ENCODE assay signal across 8 cellular contexts in the genomic region with DNA sequence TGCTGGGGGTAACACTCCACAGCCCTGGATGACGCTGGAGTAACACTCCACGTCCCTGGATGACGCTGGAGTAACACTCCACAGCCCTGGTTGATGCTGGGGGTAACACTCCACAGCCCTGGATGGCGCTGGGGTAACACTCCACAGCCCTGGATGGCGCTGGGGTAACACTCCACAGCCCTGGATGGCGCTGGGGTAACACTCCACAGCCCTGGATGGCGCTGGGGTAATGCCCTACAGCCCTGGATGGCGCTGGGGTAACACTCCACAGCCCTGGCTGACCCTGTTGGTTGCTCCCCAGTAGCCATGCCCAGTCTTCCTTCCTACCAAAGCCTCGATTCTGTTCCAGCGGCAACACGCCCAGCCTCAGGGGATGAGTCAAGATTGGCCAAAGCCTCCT. TPM values are rescaled to one million over a fixed set of nuclear protein-coding genes. Genes with fewer than 3 reads are reported as not detected.
DNase-seq lines count a peak whose midpoint lies in the region; ATAC-seq and TF ChIP-seq lines count a peak whose summit lies in the region.
"Not testable (repeated sequence)": the region's sequence is repeated elsewhere in the genome, so short reads cannot be mapped to it uniquely, and the experiment has no call there.

No MANE protein-coding gene starts in this region.

- not testable (repeated sequence) for H3K27ac ChIP-seq in RWPE2 (ENCODE audit: poor library complexity, severe bottlenecking); left lung; upper lobe of left lung

- 85 to 87% methylated on average over 10 to 11 of the region's 11 CpGs for WGBS in upper lobe of left lung, 2 donors

- DNase-seq in GM03348 (ENCODE audit: low spot score) = peak; percentile 50
- peak; percentile 99 for DNase-seq in RWPE2 (ENCODE audit: low spot score)
- peak; percentile 83 for DNase-seq in activated effector memory CD4-positive, alpha-beta T cell treated with anti-CD3 and anti-CD28 coated beads, Interleukin-2, amount 50 U/mL, for 16 hours
- peak; percentile 19 for DNase-seq in fibroblast of the aortic adventitia (ENCODE audit: low read depth)
- DNase-seq in left lung = peak; percentile 44 to 92
- DNase-seq in sciatic nerve (ENCODE audit: low spot score) = peak; percentile 83
- DNase-seq in upper lobe of left lung = peak in 1 of 2 donors; percentile 82

- TF ChIP-seq CTCF in RWPE2 (IDR thresholded peaks at IDR 0.05; ENCODE audit: poor library complexity, severe bottlenecking); fibroblast of the aortic adventitia (IDR thresholded peaks at IDR 0.05; ENCODE audit: insufficient read depth, low read length); left lung (IDR thresholded peaks at IDR 0.05); upper lobe of left lung (IDR thresholded peaks at IDR 0.05): not testable (repeated sequence)

- TF ChIP-seq EP300 in upper lobe of left lung (IDR thresholded peaks at IDR 0.05) = not testable (repeated sequence)

- not testable (repeated sequence) for H3K4me3 ChIP-seq in RWPE2 (ENCODE audit: severe bottlenecking); fibroblast of the aortic adventitia (ENCODE audit: low read depth, low read length); left lung; upper lobe of left lung

- H3K27me3 ChIP-seq in RWPE2 (ENCODE audit: insufficient read depth, poor library complexity, severe bottlenecking) (peaks cover 26% of the 10 kb centered on the region), left lung (peaks cover 0 to 36% of the 10 kb centered on the region in 2 donors)
- H3K27me3 ChIP-seq in upper lobe of left lung = not testable (repeated sequence)

- ATAC-seq in HG02970 (IDR thresholded peaks at IDR 0.05; ENCODE audit: low FRiP score, unreplicated experiment) = peak; percentile 94
- peak; percentile 64 for ATAC-seq in RWPE2 (ENCODE audit: low read depth)
- ATAC-seq in left lung = peak; percentile 79
- ATAC-seq in sciatic nerve = peak; percentile 95
- peak; percentile 82 to 93 for ATAC-seq in upper lobe of left lung (ENCODE audit: low FRiP score in 2 of 2)

- not testable (repeated sequence) for TF ChIP-seq POLR2A in upper lobe of left lung (IDR thresholded peaks at IDR 0.05)

- H3K4me1 ChIP-seq in RWPE2 (ENCODE audit: insufficient read depth, poor library complexity, severe bottlenecking) = not testable (repeated sequence)
- peaks cover 5 to 18% of the 10 kb centered on the region in 2 donors for H3K4me1 ChIP-seq in left lung
- H3K4me1 ChIP-seq in upper lobe of left lung = peaks cover 12 to 27% (median 15%) of the 10 kb centered on the region in 4 donors

- not testable (repeated sequence) for H3K36me3 ChIP-seq in RWPE2 (ENCODE audit: low read depth); left lung; upper lobe of left lung

- intact Hi-C loops in left lung (cut with DNase I) = loop anchor here in 1 of 2 donors (10.0 kb wide), 1 partner anchor 311 kb away; no protein-coding TSS in a partner anchor
- intact Hi-C loops in sciatic nerve (cut with DNase I) = not testable (repeated sequence)

- H3K9me3 ChIP-seq in RWPE2 (ENCODE audit: severe bottlenecking); left lung; upper lobe of left lung: not testable (repeated sequence)

RNA-seq across cellular contexts. Expression of a gene that starts 4.7 kb away (rescaled TPM):
- 0.57 TPM in 1 of 2 replicates, not detected in the other for total RNA-seq in fibroblast of the aortic adventitia (ENCODE audit: low replicate concordance)
- 1 to 10 TPM in 1 of 2 donors, under 1 TPM in 1; 0.52 to 1.6 TPM for total RNA-seq in left lung
- 10.7 TPM for total RNA-seq in sciatic nerve
- total RNA-seq in upper lobe of left lung = 1 to 10 TPM in 5 of 6 donors, under 1 TPM in 1; 0.61 to 3.1 (median 1.5) TPM

RNA-seq across cellular contexts. Expression of a gene that starts 41.4 kb away (rescaled TPM):
- total RNA-seq in fibroblast of the aortic adventitia (ENCODE audit: low replicate concordance) (30.8 and 36.0 TPM in 2 replicates), left lung (10 to 100 TPM; 21.0 to 26.8 TPM), sciatic nerve (52.8 TPM), upper lobe of left lung (10 to 100 TPM; 28.8 to 81.7 (median 35.0) TPM)
